In genomic region chr9:100852088-100852487, GRCh38 we compare ENCODE assay signal across 32 cellular contexts.
"Had no signal": no experiment of that assay in that cellular context is flagged by ENCODE, and none has a peak within 500 bp of the region (broad histone marks: within the 10 kb centered on the region; RNA-seq: fewer than 3 reads in every experiment).

No MANE protein-coding gene starts in this region.

- H3K4me1 Mint-ChIP-seq: activated CD4-positive, alpha-beta T cell treated with anti-CD3 and anti-CD28 coated beads, Interleukin-2, amount 10 ng/mL, durations not matched to agents 24 days and 14 days; activated naive CD8-positive, alpha-beta T cell treated with anti-CD3 and anti-CD28 coated beads for 36 hours; activated T-helper 17 cell treated with anti-CD3 and anti-CD28 coated beads, Interleukin-2, amount 50 U/mL, for 72 hours; central memory CD8-positive, alpha-beta T cell; T-cell; T-helper 17 cell had no signal

- H3K36me3 Mint-ChIP-seq: activated naive CD8-positive, alpha-beta T cell treated with anti-CD3 and anti-CD28 coated beads for 36 hours; T-cell had no signal

- ATAC-seq: activated CD8-positive, alpha-beta T cell treated with anti-CD3 and anti-CD28 coated beads for 36 hours; activated T-cell treated with anti-CD3 and anti-CD28 coated beads, Interleukin-2, amount 50 U/mL, for 72 hours; activated T-helper 17 cell treated with anti-CD3 and anti-CD28 coated beads, Interleukin-2, amount 50 U/mL, for 72 hours; PC-3; Right ventricle myocardium inferior; SK-N-SH treated with all-trans-retinoic acid at 6 μM for 48 hours; T-cell; T-helper 17 cell had no signal

- H3K27ac ChIP-seq: cardiac muscle cell, Peyer's patch, RWPE1, WERI-Rb-1 had no signal

- H3K27me3 Mint-ChIP-seq: activated CD4-positive, alpha-beta T cell treated with anti-CD3 and anti-CD28 coated beads, Interleukin-2, amount 10 ng/mL, durations not matched to agents 24 days and 14 days; activated CD8-positive, alpha-beta T cell treated with anti-CD3 and anti-CD28 coated beads for 36 hours; activated T-helper 17 cell treated with anti-CD3 and anti-CD28 coated beads, Interleukin-2, amount 50 U/mL, for 72 hours; central memory CD8-positive, alpha-beta T cell; T-cell; T-helper 17 cell had no signal

- H3K4me3 Mint-ChIP-seq: activated CD4-positive, alpha-beta T cell treated with anti-CD3 and anti-CD28 coated beads, Interleukin-2, amount 10 ng/mL, durations not matched to agents 24 days and 14 days; activated CD8-positive, alpha-beta T cell treated with anti-CD3 and anti-CD28 coated beads for 36 hours; activated naive CD8-positive, alpha-beta T cell treated with anti-CD3 and anti-CD28 coated beads for 36 hours; activated T-cell treated with anti-CD3 and anti-CD28 coated beads, Interleukin-2, amount 50 U/mL, for 72 hours; activated T-helper 17 cell treated with anti-CD3 and anti-CD28 coated beads, Interleukin-2, amount 50 U/mL, for 72 hours; central memory CD8-positive, alpha-beta T cell; T-cell; T-helper 17 cell had no signal

- H3K9me3 Mint-ChIP-seq: activated CD4-positive, alpha-beta T cell treated with anti-CD3 and anti-CD28 coated beads, Interleukin-2, amount 10 ng/mL, durations not matched to agents 24 days and 14 days; activated CD8-positive, alpha-beta T cell treated with anti-CD3 and anti-CD28 coated beads for 36 hours; activated naive CD8-positive, alpha-beta T cell treated with anti-CD3 and anti-CD28 coated beads for 36 hours had no signal

- H3K27ac Mint-ChIP-seq: activated CD4-positive, alpha-beta T cell treated with anti-CD3 and anti-CD28 coated beads, Interleukin-2, amount 10 ng/mL, durations not matched to agents 24 days and 14 days; activated CD8-positive, alpha-beta T cell treated with anti-CD3 and anti-CD28 coated beads for 36 hours; activated naive CD8-positive, alpha-beta T cell treated with anti-CD3 and anti-CD28 coated beads for 36 hours; activated T-cell treated with anti-CD3 and anti-CD28 coated beads, Interleukin-2, amount 50 U/mL, for 72 hours; activated T-helper 17 cell treated with anti-CD3 and anti-CD28 coated beads, Interleukin-2, amount 50 U/mL, for 72 hours; T-cell; T-helper 17 cell had no signal

- DNase-seq: activated CD4-positive, alpha-beta T cell treated with anti-CD3 and anti-CD28 coated beads, Interleukin-2, amount 10 ng/mL, durations not matched to agents 24 days and 14 days; activated CD4-positive, alpha-beta T cell treated with anti-CD3 and anti-CD28 coated beads, Interleukin-2, amount 50 U/mL, for 4 hours; activated CD8-positive, alpha-beta T cell treated with anti-CD3 and anti-CD28 coated beads for 36 hours; activated effector memory CD4-positive, alpha-beta T cell treated with anti-CD3 and anti-CD28 coated beads, Interleukin-2, amount 50 U/mL, for 16 hours; activated naive CD4-positive, alpha-beta T cell; activated naive CD4-positive, alpha-beta T cell treated with anti-CD3 and anti-CD28 coated beads, Interleukin-2, amount 50 U/mL, for 16 hours; activated naive CD8-positive, alpha-beta T cell treated with anti-CD3 and anti-CD28 coated beads for 36 hours; activated T-cell treated with anti-CD3 and anti-CD28 coated beads, Interleukin-2, amount 50 U/mL, for 1 hour; activated T-cell treated with anti-CD3 and anti-CD28 coated beads, Interleukin-2, amount 50 U/mL, for 72 hours; amniotic stem cell; aorta; NCI-H1092 treated with DMSO at 0.1 percent for 48 hours; NCI-H1417; NCI-H187 treated with DMSO at 0.1 percent for 48 hours; NCI-H2081 treated with DMSO at 0.1 percent for 48 hours; NCI-H226; NCI-H446 treated with DMSO at 0.1 percent for 48 hours; NCI-H524; NCI-H748 treated with DMSO at 0.1 percent for 48 hours; NK-92 treated with Interleukin-12 subunit alpha and Interleukin-12 subunit beta, amount 100 ng/mL, for 24 hours; PC-3; Peyer's patch; SIG-M5; T-cell; T-helper 17 cell; WERI-Rb-1 had no signal
